15 cellular contexts compared by ENCODE assay signal in the genomic region with DNA sequence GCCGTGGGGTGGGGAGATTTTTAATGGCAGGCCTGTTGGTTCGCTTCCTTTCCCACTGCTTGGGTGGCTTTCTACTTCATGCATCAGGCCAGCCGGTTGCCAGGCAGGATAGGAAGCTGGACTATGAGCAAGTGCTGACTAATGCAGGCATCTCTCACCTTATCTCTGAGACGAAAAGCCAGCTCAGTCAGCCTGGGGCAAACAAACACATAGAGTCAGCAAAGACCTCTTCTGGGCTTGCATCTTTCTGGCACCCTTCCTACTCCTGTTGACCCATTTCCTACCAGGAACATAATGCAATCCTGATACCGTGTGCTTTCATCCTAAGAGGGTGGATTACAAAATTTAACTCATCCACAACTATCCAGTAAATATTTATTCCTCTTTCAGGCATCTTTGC.
DNase-seq lines count a peak whose midpoint lies in the region; ATAC-seq and TF ChIP-seq lines count a peak whose summit lies in the region.
"Had no signal": no experiment of that assay in that cellular context is flagged by ENCODE, and none has a peak within 500 bp of the region (broad histone marks: within the 10 kb centered on the region; RNA-seq: fewer than 3 reads in every experiment).

No MANE protein-coding gene starts in this region.

- H3K4me3 ChIP-seq in epithelial cell of proximal tubule (ENCODE audit: low read depth, low read length), result no peak overlapping the region
- H3K4me3 ChIP-seq: prostate gland had no signal

- DNase-seq in ELR (ENCODE audit: low read depth) (peak; percentile 26), RPMI8226 (peak; percentile 45), epithelial cell of proximal tubule (ENCODE audit: low read depth) (peak; percentile 36), mucosa of gallbladder (ENCODE audit: low spot score) (peak; percentile 34), NOMO-1 (lab: John Stamatoyannopoulos, UW; ENCODE audit: unreplicated experiment in 2 of 2) (no peak), superior temporal gyrus (ENCODE audit: extremely low spot score) (no peak)
- DNase-seq: activated naive CD8-positive, alpha-beta T cell treated with anti-CD3 and anti-CD28 coated beads, Interleukin-2, amount 50 U/mL, for 24 hours; effector memory CD8-positive, alpha-beta T cell; hippocampal formation; Karpas-422; stimulated activated CD4-positive, alpha-beta T cell treated with anti-CD3 and anti-CD28 coated beads, Interleukin-4, amount 100 ng/mL, for 4 hours; stimulated activated naive CD8-positive, alpha-beta T cell treated with anti-CD3 and anti-CD28 coated beads, Interleukin-15, Interleukin-2, amounts not matched to agents 100 U/mL and 50 U/mL, for 24 hours had no signal

- no peak for TF ChIP-seq CTCF in epithelial cell of proximal tubule (conservative IDR thresholded peaks at IDR 0.05; ENCODE audit: low read depth, low read length)

- ATAC-seq in GM21360 (IDR thresholded peaks at IDR 0.05; ENCODE audit: unreplicated experiment), result no peak
- no peak for ATAC-seq in GM18868 (IDR thresholded peaks at IDR 0.05; ENCODE audit: unreplicated experiment)
- ATAC-seq: activated naive CD8-positive, alpha-beta T cell treated with anti-CD3 and anti-CD28 coated beads, Interleukin-2, amount 50 U/mL, for 24 hours; effector memory CD8-positive, alpha-beta T cell; stimulated activated naive CD8-positive, alpha-beta T cell treated with anti-CD3 and anti-CD28 coated beads, Interleukin-15, Interleukin-2, amounts not matched to agents 100 U/mL and 50 U/mL, for 24 hours had no signal

Comparison
In these comparisons a context has a peak if more than half of its experiments do, and no peak if none do; other contexts are left out.
1. DNase-seq: peak in ELR (single experiment), RPMI8226 (single experiment), epithelial cell of proximal tubule (single experiment) and mucosa of gallbladder (single experiment); none in NOMO-1 (0 of 2) and superior temporal gyrus (single experiment).